Comparison of ENCODE assay signal across 18 cellular contexts in genomic region chr12:8603858-8604257, GRCh38. TPM values are rescaled to one million over a fixed set of nuclear protein-coding genes. Genes with fewer than 3 reads are reported as not detected.
DNase-seq lines count a peak whose midpoint lies in the region; FAIRE-seq and TF ChIP-seq lines count a peak whose summit lies in the region.
"Had no signal": no experiment of that assay in that cellular context is flagged by ENCODE, and none has a peak within 500 bp of the region (broad histone marks: within the 10 kb centered on the region; RNA-seq: fewer than 3 reads in every experiment).

No MANE protein-coding gene starts in this region.

- H3K36me3 ChIP-seq in H7 (replicated peaks; ENCODE audit: control insufficient read depth, insufficient read depth, low read length) (no peaks in the 10 kb centered on the region), keratinocyte (ENCODE audit: control insufficient read depth in 2 of 2, extremely low read depth in 1 of 2, insufficient read depth in 2 of 2, low read length in 2 of 2) (no peaks in the 10 kb centered on the region), right atrium auricular region (no peaks in the 10 kb centered on the region)
- H3K36me3 ChIP-seq: BE2C, colonic mucosa, esophagus squamous epithelium had no signal

- DNase-seq in AG09309 (ENCODE audit: low read depth) (no peak), H7 (peak; percentile 56), keratinocyte (ENCODE audit: low read depth, low spot score) (no peak), RPMI8226 (no peak), inferior parietal cortex (ENCODE audit: extremely low spot score) (no peak), SHP77 treated with DMSO at 0.1 percent for 48 hours (lab: John Stamatoyannopoulos, UW) (no peak), right atrium auricular region (ENCODE audit: low spot score) (no peak)
- DNase-seq: activated naive CD8-positive, alpha-beta T cell treated with anti-CD3 and anti-CD28 coated beads, Interleukin-2, amount 10 ng/mL, durations not matched to agents 7 days and 5 days; BE2C; colonic mucosa; esophagus squamous epithelium; midbrain; NCI-H510A treated with DMSO at 0.1 percent for 48 hours; psoas muscle; SHP77 had no signal

- no peak for FAIRE-seq in keratinocyte (lab: Jason Lieb, UNC)
- FAIRE-seq: G401.6, HepG2 had no signal

- TF ChIP-seq CTCF in AG09309 (IDR thresholded peaks at IDR 0.05; ENCODE audit: control insufficient read depth, insufficient read depth, low read depth, low read length, missing control alignments) (peak; percentile 36), VCaP (conservative IDR thresholded peaks at IDR 0.05) (peak; percentile 42), keratinocyte (optimal IDR thresholded peaks at IDR 0.05 in 1 of 3, IDR thresholded peaks at IDR 0.05 in 1 of 3, conservative IDR thresholded peaks at IDR 0.05 in 1 of 3; ENCODE audit: extremely low read depth in 1 of 3, insufficient read depth in 2 of 3, low read length in 3 of 3) (peak in 2 of 3 experiments; percentile 20 to 38), right atrium auricular region (IDR thresholded peaks at IDR 0.05) (no peak)

- no peaks in the 10 kb centered on the region for H3K4me1 ChIP-seq in keratinocyte (ENCODE audit: control insufficient read depth, extremely low read depth, insufficient read depth, low read length)
- H3K4me1 ChIP-seq in right atrium auricular region, result no peaks in the 10 kb centered on the region
- H3K4me1 ChIP-seq: BE2C, colonic mucosa, psoas muscle had no signal

- no peaks in the 10 kb centered on the region for H3K79me2 ChIP-seq in keratinocyte (ENCODE audit: control insufficient read depth, insufficient read depth, low read length)

- H3K27me3 ChIP-seq in H7 (ENCODE audit: control insufficient read depth, insufficient read depth, low read length), result no peaks in the 10 kb centered on the region
- no peaks in the 10 kb centered on the region for H3K27me3 ChIP-seq in keratinocyte (ENCODE audit: control insufficient read depth, extremely low read depth, insufficient read depth, low read length)
- no peaks in the 10 kb centered on the region for H3K27me3 ChIP-seq in right atrium auricular region
- H3K27me3 ChIP-seq: BE2C, colonic mucosa had no signal

- no peaks in the 10 kb centered on the region for H4K20me1 ChIP-seq in keratinocyte (ENCODE audit: control insufficient read depth, extremely low read depth, insufficient read depth, low read length)

- no peak overlapping the region for H3K4me2 ChIP-seq in keratinocyte (ENCODE audit: control insufficient read depth, extremely low read depth, insufficient read depth, low read depth, low read length)

- H3K4me3 ChIP-seq in AG09309 (ENCODE audit: control insufficient read depth, low read depth, low read length), result no peak overlapping the region
- no peak overlapping the region for H3K4me3 ChIP-seq in H7 (ENCODE audit: insufficient read depth, low read depth, low read length)
- no peak overlapping the region for H3K4me3 ChIP-seq in keratinocyte (ENCODE audit: control insufficient read depth in 2 of 3, extremely low read depth in 1 of 3, insufficient read depth in 2 of 3, low read depth in 1 of 3, low read length in 3 of 3)
- H3K4me3 ChIP-seq in right atrium auricular region, result no peak overlapping the region
- H3K4me3 ChIP-seq: colonic mucosa, esophagus squamous epithelium, psoas muscle had no signal

- H3K9ac ChIP-seq in keratinocyte (ENCODE audit: control insufficient read depth, extremely low read depth, insufficient read depth, low read length), result no peak overlapping the region

- H3K9me3 ChIP-seq in keratinocyte (ENCODE audit: control insufficient read depth, low read depth, low read length) (no peaks in the 10 kb centered on the region), right atrium auricular region (no peaks in the 10 kb centered on the region)
- H3K9me3 ChIP-seq: BE2C, colonic mucosa, esophagus squamous epithelium, psoas muscle had no signal

- H3K27ac ChIP-seq in VCaP, result no peak overlapping the region
- H3K27ac ChIP-seq in keratinocyte (ENCODE audit: control insufficient read depth, insufficient read depth, low read length), result no peak overlapping the region
- H3K27ac ChIP-seq in right atrium auricular region, result no peak overlapping the region
- H3K27ac ChIP-seq: colonic mucosa, esophagus squamous epithelium, psoas muscle had no signal

- H3K9me1 ChIP-seq in keratinocyte (ENCODE audit: control insufficient read depth, extremely low read depth, insufficient read depth, low read length), result no peaks in the 10 kb centered on the region

- dilution Hi-C loops in keratinocyte (cut with MboI; ENCODE audit: extremely low pct_ligation_motif_present, low sequenced_read_pairs), result no loop called here

- H2AFZ ChIP-seq in keratinocyte (ENCODE audit: control insufficient read depth, low read length), result no peak overlapping the region

RNA-seq across cellular contexts. Expression of gene AICDA, which starts 8.8 kb away (rescaled TPM):
- not detected in 2 replicates for total RNA-seq in H7 (2014; rRNA removed; shearing (Covaris generic))
- not detected in 3 replicates for polyA plus RNA-seq in keratinocyte
- not detected for polyA plus RNA-seq in keratinocyte (2011; ENCODE audit: low read depth)
- polyA plus RNA-seq in keratinocyte (2011; cell fraction: cytosol; rRNA removed), result not detected in 2 replicates
- polyA plus RNA-seq in keratinocyte (2011; cell fraction: nucleus; rRNA removed), result not detected in 2 replicates
- polyA plus RNA-seq in keratinocyte (2012; ENCODE audit: low replicate concordance), result 0.10 TPM in 1 of 2 replicates, not detected in the other
- polyA minus RNA-seq in keratinocyte, result not detected in 3 replicates
- polyA minus RNA-seq in keratinocyte (2011; cell fraction: cytosol; rRNA and poly(A)+ RNA removed), result not detected
- polyA minus RNA-seq in keratinocyte (2011; cell fraction: nucleus; rRNA and poly(A)+ RNA removed), result not detected in 2 replicates
- total RNA-seq in right atrium auricular region, result under 1 TPM in 1 of 2 donors, not detected in 1; 0.12 TPM
- total RNA-seq: activated naive CD8-positive, alpha-beta T cell treated with anti-CD3 and anti-CD28 coated beads, Interleukin-2, amount 10 ng/mL, durations not matched to agents 7 days and 5 days; colonic mucosa; esophagus squamous epithelium; HepG2; psoas muscle had no signal
- polyA plus RNA-seq: HepG2 had no signal

RNA-seq across cellular contexts. Expression of gene MFAP5, which starts 58.8 kb away (rescaled TPM):
- total RNA-seq in H7 (2014; rRNA removed; shearing (Covaris generic)), result 0.42 TPM in 1 of 2 replicates, not detected in the other
- polyA plus RNA-seq in keratinocyte, result 295 to 394 TPM (median 317 TPM) in 3 replicates
- polyA plus RNA-seq in keratinocyte (2011; ENCODE audit: low read depth), result 33.5 TPM
- 174 and 334 TPM in 2 replicates for polyA plus RNA-seq in keratinocyte (2011; cell fraction: cytosol; rRNA removed)
- 541 and 570 TPM in 2 replicates for polyA plus RNA-seq in keratinocyte (2011; cell fraction: nucleus; rRNA removed)
- polyA plus RNA-seq in keratinocyte (2012; ENCODE audit: low replicate concordance), result 84.4 and 142 TPM in 2 replicates
- polyA minus RNA-seq in keratinocyte, result 158 to 254 TPM (median 197 TPM) in 3 replicates
- 115 TPM for polyA minus RNA-seq in keratinocyte (2011; cell fraction: cytosol; rRNA and poly(A)+ RNA removed)
- 126 and 277 TPM in 2 replicates for polyA minus RNA-seq in keratinocyte (2011; cell fraction: nucleus; rRNA and poly(A)+ RNA removed)
- 100 to 1,000 TPM in 1 of 2 donors, 10 to 100 TPM in 1; 22.1 to 104 TPM for total RNA-seq in right atrium auricular region
- total RNA-seq: activated naive CD8-positive, alpha-beta T cell treated with anti-CD3 and anti-CD28 coated beads, Interleukin-2, amount 10 ng/mL, durations not matched to agents 7 days and 5 days; HepG2 had no signal

Comparison
In these comparisons a context has a peak if more than half of its experiments do, and no peak if none do; other contexts are left out.
1. CTCF ChIP-seq: peak in AG09309 (single experiment), VCaP (single experiment) and keratinocyte (2 of 3); none in right atrium auricular region (0 of 2).
2. RNA of gene MFAP5, which starts 58.8 kb away (total RNA-seq): 22.1 to 104 TPM in right atrium auricular region; 0.42 TPM in H7; every median in the first group is over 10 times any median in the second.